17 cellular contexts compared by ENCODE assay signal in genomic region chr18:39751161-39751560, GRCh38.
DNase-seq lines count a peak whose midpoint lies in the region; ATAC-seq and TF ChIP-seq lines count a peak whose summit lies in the region.
"Had no signal": no experiment of that assay in that cellular context is flagged by ENCODE, and none has a peak within 500 bp of the region (broad histone marks: within the 10 kb centered on the region; RNA-seq: fewer than 3 reads in every experiment).

No MANE protein-coding gene starts in this region.

- no peak overlapping the region for H3K4ac ChIP-seq in IMR-90 (ENCODE audit: low read depth, low read length)

- H2AK5ac ChIP-seq in IMR-90 (ENCODE audit: low read depth, low read length): no peak overlapping the region

- no peak overlapping the region for H3K14ac ChIP-seq in IMR-90 (replicated peaks; ENCODE audit: low read depth, low read length)

- H3K4me3 ChIP-seq in IMR-90 (ENCODE audit: insufficient read depth, low read depth, low read length): no peak overlapping the region
- no peak overlapping the region for H3K4me3 ChIP-seq in astrocyte of the spinal cord (ENCODE audit: low read depth, low read length)
- H3K4me3 ChIP-seq in fibroblast of the aortic adventitia (ENCODE audit: low read depth, low read length): no peak overlapping the region
- H3K4me3 ChIP-seq in psoas muscle: no peak overlapping the region
- H3K4me3 ChIP-seq: BLaER1, HAP-1 had no signal

- H3K23ac ChIP-seq in IMR-90 (ENCODE audit: low read depth, low read length): no peak overlapping the region

- H2BK20ac ChIP-seq in IMR-90 (ENCODE audit: low read depth, low read length): no peak overlapping the region

- H2BK15ac ChIP-seq in IMR-90 (ENCODE audit: low read depth, low read length): no peak overlapping the region

- H2AFZ ChIP-seq in IMR-90 (replicated peaks; ENCODE audit: low read length, poor library complexity): no peak overlapping the region

- no peak for TF ChIP-seq CTCF in IMR-90 (conservative IDR thresholded peaks at IDR 0.05; ENCODE audit: low read depth, low read length)
- no peak for TF ChIP-seq CTCF in astrocyte of the spinal cord (IDR thresholded peaks at IDR 0.05; ENCODE audit: low read depth, low read length)
- TF ChIP-seq CTCF in fibroblast of the aortic adventitia (IDR thresholded peaks at IDR 0.05; ENCODE audit: insufficient read depth, low read length): no peak
- TF ChIP-seq CTCF in psoas muscle (IDR thresholded peaks at IDR 0.05): no peak

- dilution Hi-C loops in IMR-90 (cut with HindIII; ENCODE audit: low sequenced_read_pairs, unreplicated experiment): no loop called here

- no peak for TF ChIP-seq RAD21 in IMR-90 (IDR thresholded peaks at IDR 0.05; ENCODE audit: low read length)

- no peak for TF ChIP-seq POLR2A in IMR-90 (IDR thresholded peaks at IDR 0.05; ENCODE audit: low read depth, low read length)

- H4K5ac ChIP-seq in IMR-90 (ENCODE audit: low read depth, low read length): no peak overlapping the region

- H3K18ac ChIP-seq in IMR-90 (ENCODE audit: low read depth, low read length): no peak overlapping the region

- H3K79me1 ChIP-seq in IMR-90 (ENCODE audit: low read depth in 1 of 2, low read length in 2 of 2): no peaks in the 10 kb centered on the region

- H4K20me1 ChIP-seq in IMR-90 (ENCODE audit: insufficient read depth, low read length): no peaks in the 10 kb centered on the region
- H4K20me1 ChIP-seq: BLaER1 had no signal

- no peak overlapping the region for H2BK5ac ChIP-seq in IMR-90 (ENCODE audit: low read depth, low read length, poor library complexity, severe bottlenecking)

- H3K36me3 ChIP-seq in IMR-90 (ENCODE audit: control insufficient read depth, insufficient read depth, low read length) (0 out of 2 replicates have a peak, but pooled peaks cover 1% of the 10 kb centered on the region), psoas muscle (ENCODE audit: insufficient read depth in 1 of 2, low read depth in 1 of 2) (no peaks in the 10 kb centered on the region)
- H3K36me3 ChIP-seq: BLaER1 had no signal

- no peak for ATAC-seq in IMR-90 (ENCODE audit: low read depth)
- ATAC-seq in GM21528 (IDR thresholded peaks at IDR 0.05; ENCODE audit: low FRiP score, unreplicated experiment): no peak
- no peak for ATAC-seq in psoas muscle

- no peak overlapping the region for H4K91ac ChIP-seq in IMR-90 (ENCODE audit: insufficient read depth, low read depth, low read length)

- H3K27me3 ChIP-seq in IMR-90 (ENCODE audit: control insufficient read depth, insufficient read depth, low read length) (no peaks in the 10 kb centered on the region), psoas muscle (ENCODE audit: insufficient read depth in 3 of 3, low read length in 2 of 3) (no peaks in the 10 kb centered on the region)
- H3K27me3 ChIP-seq: BLaER1 had no signal

- H2AK9ac ChIP-seq in IMR-90 (replicated peaks; ENCODE audit: low read depth, low read length, poor library complexity): no peak overlapping the region

- DNase-seq in IMR-90 (peak; percentile 24), astrocyte of the spinal cord (ENCODE audit: low read depth, low spot score) (peak; percentile 62), fibroblast of the aortic adventitia (ENCODE audit: low read depth) (peak; percentile 26), HuH-7 (ENCODE audit: low spot score) (no peak), psoas muscle (no peak)
- no peak for DNase-seq in stimulated activated CD4-positive, alpha-beta T cell treated with anti-CD3 and anti-CD28 coated beads, Interleukin-4, amount 100 ng/mL, for 1 hour
- DNase-seq: DMS 273 treated with DMSO at 0.1 percent for 48 hours, EL, Kasumi-1, NCI-H1048, NCI-H146, NCI-H2081 treated with DMSO at 0.1 percent for 48 hours, NCI-H774, SK-N-SH had no signal

- H3K9me1 ChIP-seq in IMR-90 (ENCODE audit: insufficient read depth, low read length): no peaks in the 10 kb centered on the region

- H3K9ac ChIP-seq in IMR-90 (ENCODE audit: low read depth, low read length): no peak overlapping the region
- H3K9ac ChIP-seq: BLaER1, SK-N-SH had no signal

- H3K4me1 ChIP-seq in IMR-90 (ENCODE audit: control insufficient read depth, insufficient read depth, low read length): no peaks in the 10 kb centered on the region
- H3K4me1 ChIP-seq in psoas muscle: no peaks in the 10 kb centered on the region
- H3K4me1 ChIP-seq: BLaER1 had no signal

- POLR2A ChIA-PET in IMR-90 (lab: Charles Lee; ENCODE audit: unreplicated experiment): no interaction called here

- no CpG with 5 or more reads among the region's 1 CpG for WGBS in IMR-90 (ENCODE audit: extremely low coverage in 2 of 2, insufficient read length in 1 of 2), 2 experiments
- 29 to 38% (median 35%) methylated on average over 1 of the region's 1 CpG for WGBS in psoas muscle, 3 donors

- intact Hi-C loops in IMR-90 (cut with micrococcal nuclease) (no loop called here), psoas muscle (cut with DNase I) (no loop called here)

- H3K4me2 ChIP-seq in IMR-90 (ENCODE audit: low read depth, low read length): no peak overlapping the region
- H3K4me2 ChIP-seq: BLaER1, SK-N-SH had no signal

- in situ Hi-C loops in IMR-90 (cut with MboI; ENCODE audit: low sequenced_read_pairs) (no loop called here), astrocyte of the spinal cord (cut with HindIII; ENCODE audit: low sequenced_read_pairs) (no loop called here)

- CTCF ChIA-PET in IMR-90 (lab: Yijun Ruan, JAX): interaction anchor here (0.5 kb wide), 1 partner anchor 9 kb away, joined by 3 read pairs; no protein-coding TSS in a partner anchor

- BruUV-seq in IMR-90 (replicated peaks; lab: Mats Ljungman, UMichigan): no TSS peak

- no peak overlapping the region for H2BK120ac ChIP-seq in IMR-90 (ENCODE audit: low read depth, low read length)

- H3K9me3 ChIP-seq in IMR-90 (ENCODE audit: control insufficient read depth, insufficient read depth, low read length) (no peaks in the 10 kb centered on the region), psoas muscle (no peaks in the 10 kb centered on the region)
- H3K9me3 ChIP-seq: BLaER1, SK-N-SH had no signal

- no peak overlapping the region for H3K56ac ChIP-seq in IMR-90 (ENCODE audit: extremely low read depth, insufficient read depth, low read length)

- no peak overlapping the region for H3K27ac ChIP-seq in IMR-90 (ENCODE audit: insufficient read depth, low read length)
- H3K27ac ChIP-seq in psoas muscle: no peak overlapping the region
- H3K27ac ChIP-seq: BLaER1 had no signal

- H4K8ac ChIP-seq in IMR-90 (ENCODE audit: low read depth in 2 of 2, low read length in 2 of 2): no peak overlapping the region

TF ChIP-seq in IMR-90, 13 proteins besides CTCF, POLR2A, EP300 and RAD21:
- TF ChIP-seq MAZ (IDR thresholded peaks at IDR 0.05; ENCODE audit: borderline replicate concordance, low read depth, low read length) (no peak), BHLHE40 (IDR thresholded peaks at IDR 0.05; ENCODE audit: low read depth, low read length) (no peak), ELK1 (IDR thresholded peaks at IDR 0.05; ENCODE audit: borderline replicate concordance, low read depth, low read length) (no peak), FOS (IDR thresholded peaks at IDR 0.05; ENCODE audit: low read depth, low read length) (no peak), RCOR1 (IDR thresholded peaks at IDR 0.05; ENCODE audit: insufficient replicate concordance, low read length) (no peak), MAFK (IDR thresholded peaks at IDR 0.05; ENCODE audit: low read depth, low read length) (no peak), SMC3 (IDR thresholded peaks at IDR 0.05; ENCODE audit: low read depth, low read length) (no peak), USF2 (IDR thresholded peaks at IDR 0.05; ENCODE audit: low read depth, low read length) (no peak), CHD1 (IDR thresholded peaks at IDR 0.05; ENCODE audit: low read depth, low read length) (no peak), NFE2L2 (IDR thresholded peaks at IDR 0.05; ENCODE audit: low read depth, low read length) (no peak), MXI1 (IDR thresholded peaks at IDR 0.05; ENCODE audit: borderline replicate concordance, low read depth, low read length) (no peak), CEBPB (IDR thresholded peaks at IDR 0.05; ENCODE audit: low read depth, low read length) (no peak), RFX5 (IDR thresholded peaks at IDR 0.05; ENCODE audit: low read depth, low read length) (no peak)

Comparison
In these comparisons a context has a peak if more than half of its experiments do, and no peak if none do; other contexts are left out.
1. DNase-seq: peak in IMR-90 (single experiment), astrocyte of the spinal cord (single experiment) and fibroblast of the aortic adventitia (single experiment); none in HuH-7 (single experiment), psoas muscle (0 of 2) and stimulated activated CD4-positive, alpha-beta T cell treated with anti-CD3 and anti-CD28 coated beads, Interleukin-4, amount 100 ng/mL, for 1 hour (single experiment).